ENCODE assay signal across 1 cellular context in the genomic region with DNA sequence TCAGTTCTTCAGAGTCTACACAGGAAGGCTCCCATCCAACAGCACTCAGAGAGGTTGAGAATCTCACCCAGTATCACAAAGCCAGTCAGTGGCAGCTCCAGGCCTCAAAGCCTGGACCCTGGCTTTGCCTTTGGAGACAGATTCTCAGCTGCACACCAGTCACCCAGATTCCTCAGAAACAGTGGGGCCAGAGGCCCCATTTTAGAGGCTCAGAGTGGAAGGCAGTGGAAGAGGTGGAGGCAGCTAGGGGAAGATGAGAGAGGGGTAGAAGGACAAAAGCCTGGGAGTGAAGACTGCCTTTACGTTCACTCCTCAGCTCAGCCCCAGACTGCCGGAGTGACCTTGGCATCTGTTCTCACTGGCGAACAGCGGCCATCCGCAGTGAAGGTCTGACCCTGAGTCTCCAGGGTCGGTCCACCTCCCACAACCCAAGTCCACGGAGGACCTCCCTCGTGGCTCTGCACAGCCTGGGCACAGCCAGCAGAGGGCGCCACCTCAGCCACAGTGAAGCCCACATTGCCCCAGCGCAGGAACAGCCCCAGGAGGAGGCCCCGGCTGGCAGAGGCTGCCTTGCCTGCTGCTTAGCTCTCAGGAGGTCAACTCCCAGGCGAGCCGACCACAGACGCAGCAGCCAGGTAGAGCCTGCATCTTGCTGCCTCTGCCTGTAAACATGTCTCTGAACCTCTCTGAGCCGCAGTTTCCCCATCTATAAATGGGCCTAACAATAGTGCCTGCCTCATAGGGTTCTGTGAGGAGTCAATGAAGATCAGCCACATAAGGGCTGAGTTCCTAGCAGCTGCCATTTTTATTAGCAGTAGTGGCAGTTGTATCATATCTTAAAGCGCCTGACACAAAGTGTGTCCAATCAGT.
TF ChIP-seq lines count a peak whose summit lies in the region.

No MANE protein-coding gene starts in this region.

TF ChIP-seq in GM12878, 131 proteins besides CTCF, POLR2A, EP300 and RAD21:
- no peak for TF ChIP-seq CHD2 (IDR thresholded peaks at IDR 0.05; ENCODE audit: borderline replicate concordance, low read depth, low read length)
- TF ChIP-seq SMC3 (IDR thresholded peaks at IDR 0.05; ENCODE audit: borderline replicate concordance, low read length) = peak; percentile 86
- TF ChIP-seq NR2C2 (IDR thresholded peaks at IDR 0.05; ENCODE audit: borderline replicate concordance, control insufficient read depth, insufficient read length, low read depth) = no peak
- TF ChIP-seq SMARCA5 (IDR thresholded peaks at IDR 0.05) = peak; percentile 45; the same call in 1 of the 2 replicates
- TF ChIP-seq, protein P1, sequence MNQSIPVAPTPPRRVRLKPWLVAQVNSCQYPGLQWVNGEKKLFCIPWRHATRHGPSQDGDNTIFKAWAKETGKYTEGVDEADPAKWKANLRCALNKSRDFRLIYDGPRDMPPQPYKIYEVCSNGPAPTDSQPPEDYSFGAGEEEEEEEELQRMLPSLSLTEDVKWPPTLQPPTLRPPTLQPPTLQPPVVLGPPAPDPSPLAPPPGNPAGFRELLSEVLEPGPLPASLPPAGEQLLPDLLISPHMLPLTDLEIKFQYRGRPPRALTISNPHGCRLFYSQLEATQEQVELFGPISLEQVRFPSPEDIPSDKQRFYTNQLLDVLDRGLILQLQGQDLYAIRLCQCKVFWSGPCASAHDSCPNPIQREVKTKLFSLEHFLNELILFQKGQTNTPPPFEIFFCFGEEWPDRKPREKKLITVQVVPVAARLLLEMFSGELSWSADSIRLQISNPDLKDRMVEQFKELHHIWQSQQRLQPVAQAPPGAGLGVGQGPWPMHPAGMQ (IDR thresholded peaks at IDR 0.05; ENCODE audit: borderline replicate concordance) = no peak
- TF ChIP-seq E4F1 (IDR thresholded peaks at IDR 0.05; ENCODE audit: borderline replicate concordance, partially characterized antibody) = no peak
- TF ChIP-seq LARP7 (IDR thresholded peaks at IDR 0.05) = 0 out of 2 replicates have a peak, but pooled peaks have one; percentile 15
- TF ChIP-seq RUNX3 (IDR thresholded peaks at IDR 0.05; ENCODE audit: low read length) = peak; percentile 26; the same call in 1 of the 2 replicates
- no peak for TF ChIP-seq NR2C1 (IDR thresholded peaks at IDR 0.05)
- no peak for TF ChIP-seq RCOR1 (conservative IDR thresholded peaks at IDR 0.05; ENCODE audit: low read depth, low read length)
- TF ChIP-seq HDAC2 (IDR thresholded peaks at IDR 0.05) = no peak
- no peak for TF ChIP-seq MXI1 (IDR thresholded peaks at IDR 0.05; ENCODE audit: low read depth, low read length)
- TF ChIP-seq TCF3 (IDR thresholded peaks at IDR 0.05; ENCODE audit: borderline replicate concordance, insufficient read depth, low read depth, low read length) = no peak
- no peak for TF ChIP-seq NFXL1 (IDR thresholded peaks at IDR 0.05; ENCODE audit: borderline replicate concordance)
- no peak for TF ChIP-seq CREB1 (IDR thresholded peaks at IDR 0.05; ENCODE audit: low read depth)
- no peak for TF ChIP-seq YBX1 (IDR thresholded peaks at IDR 0.05)
- TF ChIP-seq FOS (IDR thresholded peaks at IDR 0.05; ENCODE audit: borderline replicate concordance, extremely low read depth, insufficient read length) = no peak
